Comparison of ENCODE assay signal across 35 cellular contexts in the genomic region with DNA sequence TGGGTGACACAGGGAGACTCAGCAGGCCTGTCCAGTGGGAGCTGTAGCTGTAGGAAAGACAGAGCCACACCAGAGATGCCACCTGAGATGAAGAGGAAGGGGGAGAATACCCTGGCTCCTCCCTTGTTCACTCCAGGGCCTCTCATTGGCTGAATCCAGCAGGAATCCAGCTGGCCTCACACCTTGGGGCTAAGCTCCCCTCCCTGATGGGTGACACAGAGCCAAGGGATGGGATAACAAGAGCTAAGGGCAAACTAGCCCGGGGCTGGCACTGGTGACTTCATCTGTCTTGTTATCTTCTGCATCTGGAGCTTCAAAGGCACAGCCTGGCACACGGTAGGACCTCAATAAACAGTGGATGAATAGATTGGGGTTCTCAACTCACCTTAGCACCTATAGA. TPM values are rescaled to one million over a fixed set of nuclear protein-coding genes. Genes with fewer than 3 reads are reported as not detected.
"Had no signal": no experiment of that assay in that cellular context is flagged by ENCODE, and none has a peak within 500 bp of the region (broad histone marks: within the 10 kb centered on the region; RNA-seq: fewer than 3 reads in every experiment).

No MANE protein-coding gene starts in this region.

- H3K36me3 Mint-ChIP-seq: natural killer cell treated with Interleukin-12 subunit alpha and Interleukin-12 subunit beta and Interleukin-15 and Interleukin-18, amount 100 ng/mL, for 72 hours; type B pancreatic cell had no signal

- H3K27me3 ChIP-seq: neutrophil, right lobe of liver, thyroid gland had no signal

- H3K9me3 ChIP-seq: gastroesophageal sphincter, mucosa of descending colon, neutrophil, right lobe of liver, thyroid gland had no signal

- H3K4me3 ChIP-seq: coronary artery, gastroesophageal sphincter, lung, mucosa of descending colon, right lobe of liver, smooth muscle cell, stomach, thyroid gland had no signal

- H3K4me3 Mint-ChIP-seq: mesothelial cell of epicardium; naive B cell; natural killer cell treated with Interleukin-12 subunit alpha and Interleukin-12 subunit beta and Interleukin-15 and Interleukin-18, amount 100 ng/mL, for 72 hours; neural crest cell; type B pancreatic cell had no signal

- DNase-seq: effector CD4-positive, alpha-beta T cell; foreskin keratinocyte; hypothalamus; kidney; mesenchymal stem cell; mucosa of descending colon; naive B cell; stimulated activated CD4-positive, alpha-beta T cell treated with anti-CD3 and anti-CD28 coated beads, Interleukin-12 subunit alpha, Interleukin-12 subunit beta, amount 100 ng/mL, for 4 hours; stimulated activated CD4-positive, alpha-beta T cell treated with anti-CD3 and anti-CD28 coated beads, Interleukin-1b, Interleukin-23, amount 100 ng/mL, for 48 hours; stimulated activated CD4-positive, alpha-beta T cell treated with anti-CD3 and anti-CD28 coated beads, Interleukin-4, amount 100 ng/mL, for 1 hour; stimulated activated CD8-positive, alpha-beta memory T cell treated with anti-CD3 and anti-CD28 coated beads, Interleukin-4, amount 100 ng/mL, for 48 hours; stimulated activated naive CD4-positive, alpha-beta T cell treated with Interleukin-2 at 50 U/mL for 16 hours; stomach; thyroid gland had no signal

- H3K36me3 ChIP-seq: gastroesophageal sphincter, neutrophil, right lobe of liver, stomach, thyroid gland had no signal

- H3K4me1 Mint-ChIP-seq: mesothelial cell of epicardium, naive B cell, neural crest cell had no signal

- H3K9me3 Mint-ChIP-seq: natural killer cell treated with Interleukin-12 subunit alpha and Interleukin-12 subunit beta and Interleukin-15 and Interleukin-18, amount 100 ng/mL, for 72 hours; neural crest cell; type B pancreatic cell had no signal

- H3K27ac ChIP-seq: coronary artery, epithelial cell of prostate, foreskin keratinocyte, gastroesophageal sphincter, neutrophil, parathyroid adenoma, right lobe of liver, stomach, thyroid gland had no signal

- FAIRE-seq: kidney had no signal

- H3K27ac Mint-ChIP-seq: mesothelial cell of epicardium; natural killer cell treated with Interleukin-12 subunit alpha and Interleukin-12 subunit beta and Interleukin-15 and Interleukin-18, amount 100 ng/mL, for 72 hours; progenitor cell of endocrine pancreas; type B pancreatic cell had no signal

RNA-seq across cellular contexts. Expression of gene GATA2, which starts 13.7 kb away (rescaled TPM):
- total RNA-seq: foreskin keratinocyte had no signal

RNA-seq across cellular contexts. Expression of gene DNAJB8, which starts 40.0 kb away (rescaled TPM):
- total RNA-seq: dermis microvascular lymphatic vessel endothelial cell; esophagus mucosa; foreskin keratinocyte; gastroesophageal sphincter; kidney; left lobe of liver; liver; lung; mesothelial cell of epicardium; mucosa of descending colon; natural killer cell treated with Interleukin-12 subunit alpha and Interleukin-12 subunit beta and Interleukin-15 and Interleukin-18, amount 100 ng/mL, for 72 hours; neural crest cell; omental fat pad; progenitor cell of endocrine pancreas; right lobe of liver; smooth muscle cell; stomach; subcutaneous adipose tissue; temporal lobe; thyroid gland; urinary bladder had no signal
